ENCODE assay signal across 28 cellular contexts in genomic region chr10:2926918-2927660, GRCh38.
"Had no signal": no experiment of that assay in that cellular context is flagged by ENCODE, and none has a peak within 500 bp of the region (broad histone marks: within the 10 kb centered on the region; RNA-seq: fewer than 3 reads in every experiment).

No MANE protein-coding gene starts in this region.

- H3K4me3 ChIP-seq: colonic mucosa, esophagus squamous epithelium, lung, mucosa of descending colon, right atrium auricular region, smooth muscle cell, thyroid gland, vagina had no signal

- H3K27ac Mint-ChIP-seq: memory B cell; nephron progenitor cell; progenitor cell of endocrine pancreas; stimulated activated naive CD8-positive, alpha-beta T cell treated with anti-CD3 and anti-CD28 coated beads, Interleukin-15, amount 100 ng/mL, for 72 hours had no signal

- H3K4me3 Mint-ChIP-seq: memory B cell; naive B cell; nephron progenitor cell; stimulated activated naive CD8-positive, alpha-beta T cell treated with anti-CD3 and anti-CD28 coated beads, Interleukin-15, amount 100 ng/mL, for 72 hours had no signal

- H3K27me3 ChIP-seq: colonic mucosa, right atrium auricular region, thyroid gland, vagina had no signal

- H3K4me1 Mint-ChIP-seq: memory B cell had no signal

- DNase-seq: colonic mucosa; dermis blood vessel endothelial cell; effector memory CD4-positive, alpha-beta T cell; erythroblast; esophagus squamous epithelium; foreskin melanocyte; kidney; mucosa of descending colon; naive B cell; nephron progenitor cell; occipital lobe; stimulated activated CD4-positive, alpha-beta T cell treated with anti-CD3 and anti-CD28 coated beads, Interleukin-12 subunit alpha, Interleukin-12 subunit beta, amount 100 ng/mL, for 4 hours; stimulated activated CD4-positive, alpha-beta T cell treated with anti-CD3 and anti-CD28 coated beads, Interleukin-1b, Interleukin-23, amount 100 ng/mL, for 48 hours; stimulated activated CD4-positive, alpha-beta T cell treated with anti-CD3 and anti-CD28 coated beads, Interleukin-4, amount 100 ng/mL, for 1 hour; stimulated activated CD8-positive, alpha-beta memory T cell treated with anti-CD3 and anti-CD28 coated beads, Interleukin-4, amount 100 ng/mL, for 48 hours; stimulated activated naive CD4-positive, alpha-beta T cell; stimulated activated naive CD8-positive, alpha-beta T cell treated with anti-CD3 and anti-CD28 coated beads, Interleukin-15, amount 100 ng/mL, for 72 hours; thyroid gland; trophoblast cell had no signal

- H3K36me3 ChIP-seq: colonic mucosa, esophagus squamous epithelium, right atrium auricular region, thyroid gland, vagina had no signal

- H3K4me1 ChIP-seq: colonic mucosa, parathyroid adenoma, thyroid gland, vagina had no signal

- H3K79me2 ChIP-seq: parathyroid adenoma had no signal

- H2AFZ ChIP-seq: parathyroid adenoma had no signal

- H3K4me2 ChIP-seq: smooth muscle cell had no signal

- ATAC-seq: left lobe of liver; sciatic nerve; stimulated activated naive CD8-positive, alpha-beta T cell treated with anti-CD3 and anti-CD28 coated beads, Interleukin-15, amount 100 ng/mL, for 72 hours had no signal

- H3K27ac ChIP-seq: colonic mucosa, esophagus squamous epithelium, parathyroid adenoma, right atrium auricular region, thyroid gland, vagina had no signal

- H3K9me3 Mint-ChIP-seq: memory B cell; nephron progenitor cell; stimulated activated naive CD8-positive, alpha-beta T cell treated with anti-CD3 and anti-CD28 coated beads, Interleukin-15, amount 100 ng/mL, for 72 hours had no signal

- H3K9me3 ChIP-seq: colonic mucosa, esophagus squamous epithelium, mucosa of descending colon, right atrium auricular region, thyroid gland, vagina had no signal

- H3K9ac ChIP-seq: parathyroid adenoma had no signal

- H3K36me3 Mint-ChIP-seq: memory B cell, naive B cell had no signal
